ENCODE assay signal across 8 cellular contexts in the genomic region with DNA sequence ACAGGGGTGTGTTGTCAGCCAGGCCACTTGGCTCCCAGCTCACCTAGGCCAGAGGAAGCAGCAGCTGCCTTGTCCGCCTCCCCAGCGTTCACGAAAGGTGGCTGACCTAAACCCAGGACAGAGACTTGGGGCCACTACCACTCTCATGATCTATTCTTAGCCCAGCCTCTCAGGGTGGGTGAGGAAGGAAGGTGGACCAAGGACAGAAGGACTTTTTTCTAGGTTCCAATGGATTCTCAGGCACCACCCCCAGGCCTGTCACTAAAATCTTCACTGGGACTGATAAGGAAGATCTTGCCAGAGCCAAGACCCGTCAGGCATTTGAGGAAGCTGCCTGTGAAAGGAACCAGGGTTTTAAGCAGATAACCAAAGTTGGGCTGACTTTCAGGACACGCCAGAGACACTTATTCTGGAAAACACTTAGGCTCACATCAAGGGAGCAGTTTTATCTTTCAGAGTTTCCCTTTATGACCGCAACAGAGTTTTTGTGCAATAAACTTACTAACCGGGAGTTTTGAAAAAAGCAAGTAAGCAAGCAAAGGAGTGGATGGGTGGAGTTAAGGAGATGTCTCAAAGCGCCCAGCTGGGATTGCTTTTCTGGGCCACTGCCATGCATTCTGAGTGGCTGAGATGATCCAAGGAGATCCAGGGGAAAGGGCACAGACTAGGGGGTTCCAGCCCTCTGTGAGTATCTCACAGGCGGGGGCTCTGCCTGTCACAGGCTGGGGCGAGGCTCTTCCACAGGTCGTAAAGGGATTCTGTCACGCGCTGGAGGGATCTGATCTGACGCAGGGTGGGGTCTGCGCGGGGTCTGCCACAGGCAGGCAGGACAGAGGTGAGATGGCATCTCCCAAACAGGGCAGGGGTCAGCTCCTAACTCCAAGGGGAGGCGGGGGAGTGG. TPM values are rescaled to one million over a fixed set of nuclear protein-coding genes. Genes with fewer than 3 reads are reported as not detected.
DNase-seq lines count a peak whose midpoint lies in the region; ATAC-seq and TF ChIP-seq lines count a peak whose summit lies in the region.

No MANE protein-coding gene starts in this region.

- no peak for ATAC-seq in HG02981 (IDR thresholded peaks at IDR 0.05; ENCODE audit: unreplicated experiment)
- ATAC-seq in HG02623 (IDR thresholded peaks at IDR 0.05; ENCODE audit: unreplicated experiment) = no peak

- DNase-seq in activated naive CD4-positive, alpha-beta T cell treated with Interleukin-2 at 50 U/mL for 16 hours = no peak
- DNase-seq in OCI-M2 (lab: John Stamatoyannopoulos, UW; ENCODE audit: unreplicated experiment) (peak; percentile 55), lower leg skin (ENCODE audit: low spot score in 2 of 2) (peak; percentile 25 to 82)

- H3K9me3 Mint-ChIP-seq in activated naive CD4-positive, alpha-beta T cell treated with anti-CD3 and anti-CD28 coated beads, Interleukin-2, amount 50 U/mL, for 24 hours = no peaks in the 10 kb centered on the region
- no peaks in the 10 kb centered on the region for H3K9me3 Mint-ChIP-seq in dendritic cell treated with granulocyte-macrophage colony-stimulating factor and Interleukin-4, amounts not matched to agents 40 ng/mL and 50 ng/mL, for 4 days

- peak overlapping the region; percentile 82 for H3K27ac Mint-ChIP-seq in activated naive CD4-positive, alpha-beta T cell treated with anti-CD3 and anti-CD28 coated beads, Interleukin-2, amount 50 U/mL, for 24 hours
- peak overlapping the region; percentile 79 for H3K27ac Mint-ChIP-seq in dendritic cell treated with granulocyte-macrophage colony-stimulating factor and Interleukin-4, amounts not matched to agents 40 ng/mL and 50 ng/mL, for 4 days

- no peaks in the 10 kb centered on the region for H3K27me3 Mint-ChIP-seq in activated naive CD4-positive, alpha-beta T cell treated with anti-CD3 and anti-CD28 coated beads, Interleukin-2, amount 50 U/mL, for 24 hours
- H3K27me3 Mint-ChIP-seq in dendritic cell treated with granulocyte-macrophage colony-stimulating factor and Interleukin-4, amounts not matched to agents 40 ng/mL and 50 ng/mL, for 4 days = peaks cover 9% of the 10 kb centered on the region

- H3K36me3 Mint-ChIP-seq in activated naive CD4-positive, alpha-beta T cell treated with anti-CD3 and anti-CD28 coated beads, Interleukin-2, amount 50 U/mL, for 24 hours = no peaks in the 10 kb centered on the region
- peaks cover 19% of the 10 kb centered on the region for H3K36me3 Mint-ChIP-seq in dendritic cell treated with granulocyte-macrophage colony-stimulating factor and Interleukin-4, amounts not matched to agents 40 ng/mL and 50 ng/mL, for 4 days (ENCODE audit: low read depth)

- no peaks in the 10 kb centered on the region for H3K9me3 ChIP-seq in thymus (ENCODE audit: control insufficient read depth)

- H3K4me1 ChIP-seq in thymus (ENCODE audit: control insufficient read depth, insufficient read depth, low read length) = peaks cover 9% of the 10 kb centered on the region

- H3K27ac ChIP-seq in thymus (ENCODE audit: low read depth) = no peak overlapping the region

- TF ChIP-seq CTCF in lower leg skin (IDR thresholded peaks at IDR 0.05) = no peak

- H3K27me3 ChIP-seq in thymus (ENCODE audit: control insufficient read depth, insufficient read depth) = peaks cover 11% of the 10 kb centered on the region

- peak overlapping the region; percentile 87 for H3K4me3 ChIP-seq in lower leg skin (ENCODE audit: low read depth, poor library complexity, severe bottlenecking)
- H3K4me3 ChIP-seq in thymus (ENCODE audit: low read length) = peak overlapping the region; percentile 76

- peak overlapping the region; percentile 93 for H3K4me3 Mint-ChIP-seq in activated naive CD4-positive, alpha-beta T cell treated with anti-CD3 and anti-CD28 coated beads, Interleukin-2, amount 50 U/mL, for 24 hours
- H3K4me3 Mint-ChIP-seq in dendritic cell treated with granulocyte-macrophage colony-stimulating factor and Interleukin-4, amounts not matched to agents 40 ng/mL and 50 ng/mL, for 4 days = peak overlapping the region; percentile 84

- 10 to 13% methylated on average over 16 to 17 of the region's 17 CpGs for WGBS in lower leg skin, 2 donors
- WGBS in thymus = 29% methylated on average over 17 of the region's 17 CpGs

- H3K4me1 Mint-ChIP-seq in activated naive CD4-positive, alpha-beta T cell treated with anti-CD3 and anti-CD28 coated beads, Interleukin-2, amount 50 U/mL, for 24 hours = peaks cover 24% of the 10 kb centered on the region
- H3K4me1 Mint-ChIP-seq in dendritic cell treated with granulocyte-macrophage colony-stimulating factor and Interleukin-4, amounts not matched to agents 40 ng/mL and 50 ng/mL, for 4 days (ENCODE audit: low read depth) = peaks cover 19% of the 10 kb centered on the region

- H3K36me3 ChIP-seq in thymus (ENCODE audit: control insufficient read depth, insufficient read depth) = no peaks in the 10 kb centered on the region

- intact Hi-C loops in dendritic cell treated with granulocyte-macrophage colony-stimulating factor and Interleukin-4, amounts not matched to agents 40 ng/mL and 50 ng/mL, for 4 days (cut with micrococcal nuclease) = no loop called here
- intact Hi-C loops in lower leg skin (cut with DNase I; ENCODE audit: low total_unique reads) = no loop called here

- TF ChIP-seq POLR2A in lower leg skin (IDR thresholded peaks at IDR 0.05) = no peak

RNA-seq across cellular contexts. Expression of gene FITM2, which starts 1.0 kb away (rescaled TPM):
- 10 to 100 TPM in 1 of 4 donors, 1 to 10 TPM in 3; 7.6 to 13.0 (median 9.5) TPM for total RNA-seq in lower leg skin
- 2.6 TPM for polyA plus RNA-seq in thymus

RNA-seq across cellular contexts. Expression of gene R3HDML, which starts 26.8 kb away (rescaled TPM):
- total RNA-seq in lower leg skin = not detected
- polyA plus RNA-seq in thymus = 0.05 TPM

RNA-seq across cellular contexts. Expression of gene HNF4A, which starts 45.5 kb away (rescaled TPM):
- total RNA-seq in lower leg skin = not detected
- polyA plus RNA-seq in thymus = 0.16 TPM
